In genomic region chr3:196947136-196947859, GRCh38 we compare ENCODE assay signal across 13 cellular contexts. TPM values are rescaled to one million over a fixed set of nuclear protein-coding genes. Genes with fewer than 3 reads are reported as not detected.
DNase-seq lines count a peak whose midpoint lies in the region; ATAC-seq and TF ChIP-seq lines count a peak whose summit lies in the region.
"Had no signal": no experiment of that assay in that cellular context is flagged by ENCODE, and none has a peak within 500 bp of the region (broad histone marks: within the 10 kb centered on the region; RNA-seq: fewer than 3 reads in every experiment).

No MANE protein-coding gene starts in this region.

- no peak overlapping the region for H2AK5ac ChIP-seq in H9 (ENCODE audit: insufficient read length, low read length)

- peaks cover 3% of the 10 kb centered on the region; the same call in 1 of the 2 replicates for H3K4me1 ChIP-seq in H9 (ENCODE audit: insufficient read depth, low read length)

- no CpG with 5 or more reads among the region's 10 CpGs for WGBS in H9 (ENCODE audit: extremely low coverage, insufficient read length, low lambda C conversion rate)

- DNase-seq in ELF-1 (ENCODE audit: low read depth, low spot score) (peak; percentile 52), H9 (peak; percentile 47), WTC11 (ENCODE audit: low spot score) (no peak), islet precursor cell (peak; percentile 72), COLO668 (lab: John Stamatoyannopoulos, UW; ENCODE audit: unreplicated experiment) (no peak), RPMI8226 (no peak)
- DNase-seq: amygdala, HCEC 1CT, hippocampal formation, KG1, thyroid gland had no signal

- H3K18ac ChIP-seq in H9 (ENCODE audit: insufficient read length, low read depth, low read length) = no peak overlapping the region

- POLR2A ChIA-PET in WTC11 (lab: Charles Lee) = no interaction called here

- H3K27ac ChIP-seq in H9 (ENCODE audit: insufficient read length, low read depth, low read length) = no peak overlapping the region
- H3K27ac ChIP-seq: thyroid gland had no signal

- H3K56ac ChIP-seq in H9 (ENCODE audit: insufficient read length, low read depth, low read length) = no peak overlapping the region

- no peaks in the 10 kb centered on the region; a peak in 1 of 5 replicates for H3K9me3 Mint-ChIP-seq in H9
- no peaks in the 10 kb centered on the region for H3K9me3 Mint-ChIP-seq in WTC11
- H3K9me3 Mint-ChIP-seq: natural killer cell treated with Interleukin-12 subunit alpha and Interleukin-12 subunit beta and Interleukin-15 and Interleukin-18, amount 100 ng/mL, for 72 hours had no signal

- ATAC-seq in WTC11 = peak; percentile 35
- ATAC-seq in GM18868 (IDR thresholded peaks at IDR 0.05; ENCODE audit: unreplicated experiment) = no peak

- no peaks in the 10 kb centered on the region for H3K27me3 ChIP-seq in H9 (ENCODE audit: insufficient read depth, low read length)
- H3K27me3 ChIP-seq: thyroid gland had no signal

- CTCF ChIA-PET in WTC11 (lab: Charles Lee) = interaction anchor here (0.8 kb wide), 1 partner anchor 8 kb away, joined by 3 read pairs; no protein-coding TSS in a partner anchor

- no peak overlapping the region for H3K4me2 ChIP-seq in H9 (ENCODE audit: insufficient read depth, insufficient read length, low read length)

- H3K27ac Mint-ChIP-seq in H9 (no peak overlapping the region), WTC11 (no peak overlapping the region)
- H3K27ac Mint-ChIP-seq: natural killer cell treated with Interleukin-12 subunit alpha and Interleukin-12 subunit beta and Interleukin-15 and Interleukin-18, amount 100 ng/mL, for 72 hours had no signal

- H3K36me3 Mint-ChIP-seq in H9 (ENCODE audit: insufficient read depth in 1 of 3, low read depth in 3 of 3) (peaks cover 0 to 7% (median 4%) of the 10 kb centered on the region in 3 experiments; a peak in 3 of 7 replicates), WTC11 (no peaks in the 10 kb centered on the region)

- H3K9ac ChIP-seq in H9 (ENCODE audit: extremely low read depth, insufficient read length, low read length) = no peak overlapping the region

- no peak overlapping the region for H3T11ph ChIP-seq in H9 (ENCODE audit: low read length)

- peaks cover 15% of the 10 kb centered on the region for H3K27me3 Mint-ChIP-seq in H9 (ENCODE audit: low read depth)
- no peaks in the 10 kb centered on the region for H3K27me3 Mint-ChIP-seq in WTC11 (ENCODE audit: low read depth)
- H3K27me3 Mint-ChIP-seq: natural killer cell treated with Interleukin-12 subunit alpha and Interleukin-12 subunit beta and Interleukin-15 and Interleukin-18, amount 100 ng/mL, for 72 hours had no signal

- TF ChIP-seq CTCF in H9 (conservative IDR thresholded peaks at IDR 0.05) (peak; percentile 43; the same call in 1 of the 3 replicates), WTC11 (IDR thresholded peaks at IDR 0.05) (no peak)

- no peak overlapping the region for H3K4ac ChIP-seq in H9 (ENCODE audit: low read depth, low read length)

- H2BK5ac ChIP-seq in H9 (ENCODE audit: insufficient read length, low read length) = no peak overlapping the region

- H3K79me1 ChIP-seq in H9 (ENCODE audit: insufficient read depth, low read depth, low read length, poor library complexity, severe bottlenecking) = peaks cover 2% of the 10 kb centered on the region

- H2AFZ ChIP-seq in H9 (ENCODE audit: low read length) = no peak overlapping the region

- H3K14ac ChIP-seq in H9 (ENCODE audit: insufficient read depth, low read length) = no peak overlapping the region; the same call in 1 of the 2 replicates

- H3K9me3 ChIP-seq in H9 (ENCODE audit: control insufficient read depth, low read depth, low read length) = no peaks in the 10 kb centered on the region
- H3K9me3 ChIP-seq: thyroid gland had no signal

- no peak overlapping the region for H3K23ac ChIP-seq in H9 (ENCODE audit: insufficient read length, low read depth, low read length)

- peaks cover 9% of the 10 kb centered on the region; the same call in 1 of the 2 replicates for H3K79me2 ChIP-seq in H9 (ENCODE audit: insufficient read depth, low read length)

- no peak overlapping the region for H2BK120ac ChIP-seq in H9 (ENCODE audit: low read depth, low read length, poor library complexity, severe bottlenecking)

- H3K4me1 Mint-ChIP-seq in H9 (peaks cover 18 to 20% of the 10 kb centered on the region in 2 experiments), WTC11 (peaks cover 25% of the 10 kb centered on the region)

- peaks cover 6% of the 10 kb centered on the region for H3K23me2 ChIP-seq in H9 (ENCODE audit: insufficient read length, low read depth, low read length, poor library complexity, severe bottlenecking)

- H4K8ac ChIP-seq in H9 (replicated peaks; ENCODE audit: insufficient read length, low read depth, low read length) = no peak overlapping the region

- H2BK20ac ChIP-seq in H9 (ENCODE audit: low read depth, low read length, poor library complexity, severe bottlenecking) = no peak overlapping the region

- no peak overlapping the region for H2BK12ac ChIP-seq in H9 (ENCODE audit: insufficient read length, low read depth, low read length)

- H4K20me1 ChIP-seq in H9 (ENCODE audit: control insufficient read depth, insufficient read depth, insufficient read length) = no peaks in the 10 kb centered on the region

- peak overlapping the region; percentile 33 for H4K5ac ChIP-seq in H9 (ENCODE audit: insufficient read length, low read depth, low read length)

- no peak overlapping the region for H4K91ac ChIP-seq in H9 (ENCODE audit: insufficient read length, low read depth, low read length)

- no peak overlapping the region for H3K4me3 Mint-ChIP-seq in H9
- no peak overlapping the region for H3K4me3 Mint-ChIP-seq in WTC11
- H3K4me3 Mint-ChIP-seq: natural killer cell treated with Interleukin-12 subunit alpha and Interleukin-12 subunit beta and Interleukin-15 and Interleukin-18, amount 100 ng/mL, for 72 hours had no signal

- no peak overlapping the region for H2BK15ac ChIP-seq in H9 (ENCODE audit: low read depth, low read length)

TF ChIP-seq in WTC11, 78 proteins besides CTCF, POLR2A, EP300 and RAD21 (continues in another document):
- TF ChIP-seq ZNF671 (CRISPR knock-in tag; IDR thresholded peaks at IDR 0.05) = no peak
- no peak for TF ChIP-seq FOXJ3 (CRISPR knock-in tag; IDR thresholded peaks at IDR 0.05; ENCODE audit: borderline replicate concordance)
- no peak for TF ChIP-seq ZNF317 (CRISPR knock-in tag; IDR thresholded peaks at IDR 0.05; ENCODE audit: borderline replicate concordance, low read depth)
- no peak for TF ChIP-seq MYBL2 (CRISPR knock-in tag; IDR thresholded peaks at IDR 0.05)
- TF ChIP-seq IRF2 (CRISPR knock-in tag; IDR thresholded peaks at IDR 0.05; ENCODE audit: borderline replicate concordance, low read depth) = no peak
- TF ChIP-seq ZNF263 (CRISPR knock-in tag; IDR thresholded peaks at IDR 0.05; ENCODE audit: low read depth) = no peak
- TF ChIP-seq USF2 (CRISPR knock-in tag; IDR thresholded peaks at IDR 0.05) = no peak
- no peak for TF ChIP-seq GABPB1 (CRISPR knock-in tag; IDR thresholded peaks at IDR 0.05)
- no peak for TF ChIP-seq TEAD1 (CRISPR knock-in tag; IDR thresholded peaks at IDR 0.05)
- TF ChIP-seq ATF1 (CRISPR knock-in tag; IDR thresholded peaks at IDR 0.05) = no peak
- no peak for TF ChIP-seq CREB1 (CRISPR knock-in tag; IDR thresholded peaks at IDR 0.05)
- TF ChIP-seq PRDM15 (CRISPR knock-in tag; IDR thresholded peaks at IDR 0.05) = no peak

RNA-seq across cellular contexts. Expression of gene NCBP2, which starts 5.0 kb away (rescaled TPM):
- total RNA-seq in H9 (2021) (118 and 120 TPM in 2 replicates), WTC11 (2021) (96.5 to 100.0 TPM (median 96.9 TPM) in 3 replicates)

RNA-seq across cellular contexts. Expression of gene PIGZ, which starts 21.3 kb away (rescaled TPM):
- total RNA-seq in H9 (2021) (0.15 and 0.29 TPM in 2 replicates), WTC11 (2021) (0.21 to 0.55 TPM (median 0.37 TPM) in 3 replicates)

Comparison
In these comparisons a context has a peak if more than half of its experiments do, and no peak if none do; other contexts are left out.
1. DNase-seq: peak in ELF-1 (single experiment), H9 (single experiment) and islet precursor cell (single experiment); none in WTC11 (single experiment), COLO668 (single experiment) and RPMI8226 (single experiment).